ENCODE assay signal across 24 cellular contexts in genomic region chr1:204704794-204705492, GRCh38. TPM values are rescaled to one million over a fixed set of nuclear protein-coding genes. Genes with fewer than 3 reads are reported as not detected.
DNase-seq lines count a peak whose midpoint lies in the region; ATAC-seq, FAIRE-seq and TF ChIP-seq lines count a peak whose summit lies in the region.
"Had no signal": no experiment of that assay in that cellular context is flagged by ENCODE, and none has a peak within 500 bp of the region (broad histone marks: within the 10 kb centered on the region; RNA-seq: fewer than 3 reads in every experiment).

No MANE protein-coding gene starts in this region.

- H3K9ac ChIP-seq in K562 (ENCODE audit: insufficient read depth in 1 of 2, low read depth in 2 of 2, low read length in 2 of 2) (peak overlapping the region; percentile 11 to 52; a peak in 2 of 4 replicates), mesendoderm (ENCODE audit: low read length) (no peak overlapping the region)

- peak; percentile 78 for TF ChIP-seq EP300 in K562 (IDR thresholded peaks at IDR 0.05; ENCODE audit: low read length)

- no peak overlapping the region for H3K18ac ChIP-seq in mesendoderm (ENCODE audit: low read length)

- no TSS peak for BruUV-seq in K562 (replicated peaks; lab: Mats Ljungman, UMichigan)

- intact Hi-C loops in K562 (cut with micrococcal nuclease): no loop called here

- DNase-seq in D721Med (ENCODE audit: insufficient read length, low spot score) (no peak), K562 (ENCODE audit: extremely low read depth in 1 of 4, low spot score in 3 of 4) (peak; percentile 79 to 84 (median 83)), mesendoderm (no peak), osteoblast (ENCODE audit: insufficient read length, low spot score, missing footprints) (peak; percentile 10), hypothalamus (lab: John Stamatoyannopoulos, UW) (no peak), inferior parietal cortex (ENCODE audit: extremely low spot score) (no peak)
- DNase-seq: AML-193; C1 segment of cervical spinal cord; CD4-positive, CD25-positive, alpha-beta regulatory T cell; CD8-positive, alpha-beta memory T cell; COR-L47; GDM1; HCEC 1CT; IMR-90; Kasumi-1; KBM-7 had no signal

- 0 out of 4 replicates have a peak, but pooled peaks of 1 of the 2 experiments have one; percentile 6 for TF ChIP-seq RAD21 in K562 (CRISPR knock-in tag; conservative IDR thresholded peaks at IDR 0.05 in 1 of 2, IDR thresholded peaks at IDR 0.05 in 1 of 2)

- no peak overlapping the region for H2BK120ac ChIP-seq in mesendoderm (ENCODE audit: low read depth, low read length)

- POLR2A ChIA-PET in K562 (lab: Yijun Ruan, JAX): interaction anchor here (1.0 to 1.8 kb wide), 4 partner anchors 12 to 26 kb away, joined by 4 to 8 read pairs (median 6); no protein-coding TSS in a partner anchor

- peak overlapping the region; percentile 77 for H3K4me2 ChIP-seq in K562 (ENCODE audit: insufficient read depth, low read length)
- H3K4me2 ChIP-seq in mesendoderm (ENCODE audit: low read length): no peak overlapping the region
- H3K4me2 ChIP-seq in osteoblast (ENCODE audit: insufficient read depth, low read length): no peak overlapping the region
- H3K4me2 ChIP-seq: GM23338 had no signal

- H3K79me1 ChIP-seq in mesendoderm (ENCODE audit: low read length): no peaks in the 10 kb centered on the region

- 8% methylated on average over 4 of the region's 4 CpGs for WGBS in K562 (ENCODE audit: insufficient coverage, low coverage, missing lambda C conversion rate)
- WGBS in mesendoderm (ENCODE audit: extremely low coverage, insufficient coverage, low lambda C conversion rate): no CpG with 5 or more reads among the region's 4 CpGs

- H3K9me3 ChIP-seq in K562 (replicated peaks; ENCODE audit: control insufficient read depth, insufficient read depth, low read depth, low read length) (no peaks in the 10 kb centered on the region), osteoblast (ENCODE audit: low read depth, low read length) (no peaks in the 10 kb centered on the region)

- H2BK5ac ChIP-seq in mesendoderm (ENCODE audit: low read length): no peak overlapping the region

- ATAC-seq in K562 (peak; percentile 66), HG02852 (IDR thresholded peaks at IDR 0.05; ENCODE audit: unreplicated experiment) (no peak), GM21526 (IDR thresholded peaks at IDR 0.05; ENCODE audit: low FRiP score, unreplicated experiment) (no peak)
- ATAC-seq: GM23338 had no signal

- no peak overlapping the region for H3K4ac ChIP-seq in mesendoderm (ENCODE audit: low read depth, low read length)

- H3K79me2 ChIP-seq in K562 (ENCODE audit: control insufficient read depth, insufficient read depth, low read length) (no peaks in the 10 kb centered on the region), mesendoderm (ENCODE audit: control insufficient read depth, insufficient read depth, low read length) (no peaks in the 10 kb centered on the region), osteoblast (ENCODE audit: insufficient read depth, low read length) (no peaks in the 10 kb centered on the region)

- no peaks in the 10 kb centered on the region for H3K27me3 ChIP-seq in K562 (ENCODE audit: control insufficient read depth in 2 of 2, insufficient read depth in 2 of 2, low read length in 2 of 2)
- H3K27me3 ChIP-seq in mesendoderm (ENCODE audit: insufficient read depth, low read length, poor library complexity): no peaks in the 10 kb centered on the region
- peaks cover 26% of the 10 kb centered on the region for H3K27me3 ChIP-seq in osteoblast (ENCODE audit: insufficient read depth, low read length)

- H3K36me3 ChIP-seq in K562 (ENCODE audit: control insufficient read depth, insufficient read depth, low read length): no peaks in the 10 kb centered on the region
- H3K36me3 ChIP-seq in mesendoderm (ENCODE audit: control insufficient read depth, insufficient read depth, low read length): no peaks in the 10 kb centered on the region
- no peaks in the 10 kb centered on the region for H3K36me3 ChIP-seq in osteoblast (ENCODE audit: insufficient read depth, low read length)

- no peak for TF ChIP-seq POLR2A in K562 (conservative IDR thresholded peaks at IDR 0.05)

- in situ Hi-C loops in K562 (cut with MboI): no loop called here

- H3K9me1 ChIP-seq in K562 (ENCODE audit: control insufficient read depth, insufficient read depth, low read length): no peaks in the 10 kb centered on the region

- H4K20me1 ChIP-seq in K562 (replicated peaks; ENCODE audit: control insufficient read depth, insufficient read depth, low read length) (no peaks in the 10 kb centered on the region), osteoblast (ENCODE audit: insufficient read depth, low read length) (no peaks in the 10 kb centered on the region)

- no peak overlapping the region for H3K4me3 ChIP-seq in K562
- H3K4me3 ChIP-seq in mesendoderm (ENCODE audit: low read length): no peak overlapping the region
- H3K4me3 ChIP-seq in osteoblast (ENCODE audit: insufficient read depth, low read length): no peak overlapping the region
- H3K4me3 ChIP-seq: GM23338 had no signal

- FAIRE-seq in D721Med (lab: Jason Lieb, UNC) (peak; percentile 74), K562 (lab: Jason Lieb, UNC) (peak; percentile 74)
- FAIRE-seq: A204.1, GM12892, GM18507, H54, HTR-8/SVneo had no signal

- no peak overlapping the region for H2AK5ac ChIP-seq in mesendoderm (ENCODE audit: low read length)

- H4K5ac ChIP-seq in mesendoderm (ENCODE audit: low read length): no peak overlapping the region

- peaks cover 23 to 52% of the 10 kb centered on the region in 2 experiments for H3K4me1 ChIP-seq in K562 (replicated peaks in 1 of 2; ENCODE audit: control insufficient read depth in 2 of 2, insufficient read depth in 2 of 2, low read length in 2 of 2)
- peaks cover 23% of the 10 kb centered on the region for H3K4me1 ChIP-seq in mesendoderm (ENCODE audit: control insufficient read depth, low read depth, low read length)
- no peaks in the 10 kb centered on the region for H3K4me1 ChIP-seq in osteoblast (ENCODE audit: insufficient read depth, low read length)

- no peak overlapping the region for H4K8ac ChIP-seq in mesendoderm (ENCODE audit: low read depth, low read length)

- H3K23ac ChIP-seq in mesendoderm (ENCODE audit: low read length): no peak overlapping the region

- H3K27ac ChIP-seq in K562 (ENCODE audit: extremely low read depth, low read depth, low read length) (peak overlapping the region; percentile 73), mesendoderm (ENCODE audit: low read depth, low read length) (no peak overlapping the region), osteoblast (ENCODE audit: low read depth, low read length) (no peak overlapping the region)

- CTCF ChIA-PET in K562 (lab: Yijun Ruan, JAX; ENCODE audit: low intra/inter-chr PET ratio): no interaction called here

- H2AFZ ChIP-seq in K562 (ENCODE audit: low read depth, low read length) (peak overlapping the region; percentile 85), osteoblast (ENCODE audit: low read length) (no peak overlapping the region)
- H2AFZ ChIP-seq: GM23338 had no signal

- TF ChIP-seq CTCF in D721Med (IDR thresholded peaks at IDR 0.05; ENCODE audit: insufficient read depth, missing control alignments) (no peak), K562 (IDR thresholded peaks at IDR 0.05 in 2 of 3, conservative IDR thresholded peaks at IDR 0.05 in 1 of 3; ENCODE audit: insufficient read depth in 2 of 3, low read depth in 1 of 3, low read length in 3 of 3) (no peak), osteoblast (IDR thresholded peaks at IDR 0.05; ENCODE audit: extremely low read depth, low read depth, low read length) (no peak)

- H3K56ac ChIP-seq in mesendoderm (ENCODE audit: low read length): peak overlapping the region; percentile 30

- no peak overlapping the region for H2BK15ac ChIP-seq in mesendoderm (replicated peaks; ENCODE audit: low read depth)

TF ChIP-seq in K562, 482 proteins besides CTCF, POLR2A, EP300 and RAD21 (continues in another document):
- TF ChIP-seq MLLT1 (IDR thresholded peaks at IDR 0.05) (peak in 1 of 2 experiments; percentile 47; a peak in 1 of 4 replicates), CBX2 (IDR thresholded peaks at IDR 0.05; ENCODE audit: insufficient read depth, low read length, poor library complexity, severe bottlenecking) (no peak), TARDBP (IDR thresholded peaks at IDR 0.05) (no peak), NCOA2 (IDR thresholded peaks at IDR 0.05; ENCODE audit: partially characterized antibody in 2 of 2) (no peak), BRD9 (IDR thresholded peaks at IDR 0.05; ENCODE audit: low read depth, partially characterized antibody) (peak; percentile 72), CBFA2T3 (IDR thresholded peaks at IDR 0.05) (peak; percentile 92)

RNA-seq across cellular contexts. Expression of gene LRRN2, which starts 19.4 kb away (rescaled TPM):
- total RNA-seq in K562 (2011; cell fraction: chromatin; rRNA removed; ENCODE audit: low replicate concordance): 0.09 TPM in 1 of 2 replicates, not detected in the other
- total RNA-seq in K562 (2011; cell fraction: nucleolus; rRNA removed): 0.17 TPM in 1 of 2 replicates, not detected in the other
- not detected in 2 replicates for total RNA-seq in K562 (2011; cell fraction: nucleoplasm; rRNA removed)
- 0.05 TPM in 1 of 2 replicates, not detected in the other for total RNA-seq in K562 (2014; rRNA removed)
- total RNA-seq in K562 (2014; rRNA removed; fragmentation: Illumina TruSeq; extraction: Trizol): not detected in 2 replicates
- total RNA-seq in K562 (2015; rRNA removed; fragmentation: Illumina TruSeq; extraction: Trizol): not detected in 2 replicates
- total RNA-seq in K562 (2021): not detected in 2 replicates
- polyA plus RNA-seq in K562 (2011; rRNA removed): not detected in 2 replicates
- 0.36 TPM in 1 of 2 replicates, not detected in the other for polyA plus RNA-seq in K562 (2011; cell fraction: cytosol; rRNA removed)
- polyA plus RNA-seq in K562 (2011; cell fraction: nucleus; rRNA removed): not detected in 2 replicates
- polyA plus RNA-seq in K562 (2012): 0.03 and 0.08 TPM in 2 replicates
- 0.06 TPM in 1 of 2 replicates, not detected in the other for polyA plus RNA-seq in K562 (2014; fragmentation: Illumina TruSeq; extraction: Trizol)
- polyA plus RNA-seq in K562 (2014; fragmentation: Nextera tagmentation; extraction: Ambion mirVana): not detected
- not detected in 2 replicates for polyA plus RNA-seq in K562 (2014; rRNA removed)
- not detected in 2 replicates for polyA minus RNA-seq in K562 (2011; rRNA and poly(A)+ RNA removed)
- polyA minus RNA-seq in K562 (2011; cell fraction: cytosol; rRNA and poly(A)+ RNA removed): not detected in 2 replicates
- not detected in 2 replicates for polyA minus RNA-seq in K562 (2011; cell fraction: nucleus; rRNA and poly(A)+ RNA removed)
- polyA plus RNA-seq in mesendoderm (2013, experiment 1 of 2): 26.7 TPM
- polyA plus RNA-seq in mesendoderm (2013, experiment 2 of 2): 26.5 TPM
- total RNA-seq in osteoblast: under 0.01 TPM in 1 of 2 replicates, not detected in the other
- total RNA-seq: CD4-positive, CD25-positive, alpha-beta regulatory T cell; CD8-positive, alpha-beta memory T cell; IMR-90 had no signal
- polyA plus RNA-seq: CD8-positive, alpha-beta memory T cell; IMR-90 had no signal

Comparison
In these comparisons a context has a peak if more than half of its experiments do, and no peak if none do; other contexts are left out.
1. DNase-seq: peak in K562 (4 of 4) and osteoblast (single experiment); none in D721Med (single experiment), mesendoderm (single experiment), hypothalamus (0 of 51) and inferior parietal cortex (single experiment).